ENCODE assay signal across 8 cellular contexts in genomic region chr16:1964506-1965471, GRCh38. TPM values are rescaled to one million over a fixed set of nuclear protein-coding genes. Genes with fewer than 3 reads are reported as not detected.
DNase-seq lines count a peak whose midpoint lies in the region; ATAC-seq and TF ChIP-seq lines count a peak whose summit lies in the region.

Gene RPS2, minus strand, starts transcription at chr16:1964826. Its CDS starts 201 bp downstream, at chr16:1964625.

- peak within 1 kb of the TSS; percentile 9 for H2BK15ac ChIP-seq in neuronal stem cell (ENCODE audit: low read length)

- no peaks in the 10 kb centered on the region for H3K4me1 ChIP-seq in foreskin keratinocyte
- H3K4me1 ChIP-seq in neuronal stem cell (ENCODE audit: control insufficient read depth in 2 of 2, insufficient read depth in 1 of 2, low read depth in 1 of 2, low read length in 2 of 2) = peaks cover 14 to 15% of the 10 kb centered on the region in 2 donors

- POLR2A ChIA-PET in HEK293T (lab: Yijun Ruan, JAX) = interaction anchor here (0.6 to 4.6 kb wide), 74 partner anchors 9 to 267 kb away, joined by 3 to 95 read pairs (median 5); partner anchors contain the start of genes FAHD1, GFER, HAGH and MAPK8IP3

- H3K18ac ChIP-seq in neuronal stem cell (ENCODE audit: low read length) = peak within 1 kb of the TSS; percentile 94

- H2BK12ac ChIP-seq in neuronal stem cell (ENCODE audit: low read length) = no peak within 1 kb of the TSS

- H3K27me3 ChIP-seq in foreskin keratinocyte = no peaks in the 10 kb centered on the region
- no peaks in the 10 kb centered on the region for H3K27me3 ChIP-seq in neuronal stem cell (ENCODE audit: control insufficient read depth in 3 of 3, insufficient read depth in 3 of 3, low read depth in 1 of 3, low read length in 3 of 3)

- peaks cover 14% of the 10 kb centered on the region for H3K79me1 ChIP-seq in neuronal stem cell (ENCODE audit: low read depth, low read length)

- H3K4ac ChIP-seq in neuronal stem cell (ENCODE audit: low read length) = peak within 1 kb of the TSS; percentile 44

- H2BK120ac ChIP-seq in neuronal stem cell (ENCODE audit: low read depth, low read length) = peak within 1 kb of the TSS; percentile 64

- H2AFZ ChIP-seq in neuronal stem cell (ENCODE audit: low read length) = peak within 1 kb of the TSS; percentile 90

- peak within 1 kb of the TSS; percentile 88 for H3K4me2 ChIP-seq in neuronal stem cell (ENCODE audit: insufficient read depth, low read length, poor library complexity, severe bottlenecking)

- H3K9ac ChIP-seq in neuronal stem cell (ENCODE audit: low read depth, low read length, poor library complexity) = peak within 1 kb of the TSS; percentile 94

- H3K14ac ChIP-seq in neuronal stem cell (ENCODE audit: low read length) = no peak within 1 kb of the TSS

- H3K27ac ChIP-seq in foreskin keratinocyte = peak within 1 kb of the TSS; percentile 96
- peak within 1 kb of the TSS; percentile 58 for H3K27ac ChIP-seq in neuronal stem cell (replicated peaks; ENCODE audit: low read length)

- H2AK5ac ChIP-seq in neuronal stem cell (ENCODE audit: low read depth, low read length) = peak within 1 kb of the TSS; percentile 98

- peak within 1 kb of the TSS; percentile 98 for H3K23ac ChIP-seq in neuronal stem cell (ENCODE audit: low read depth, low read length, poor library complexity)

- H3K4me3 ChIP-seq in neuronal stem cell (ENCODE audit: low read length in 2 of 2) = peak within 1 kb of the TSS; percentile 87 to 96

- H3K9me3 ChIP-seq in neuronal stem cell (replicated peaks in 1 of 2; ENCODE audit: control insufficient read depth in 2 of 2, insufficient read depth in 1 of 2, low read depth in 1 of 2, low read length in 2 of 2) = no peaks in the 10 kb centered on the region

- peak; percentile 1 for TF ChIP-seq CTCF in foreskin keratinocyte (conservative IDR thresholded peaks at IDR 0.05)
- TF ChIP-seq CTCF in subcutaneous adipose tissue (IDR thresholded peaks at IDR 0.05; ENCODE audit: low read depth) = no peak

- no peak within 1 kb of the TSS for H4K91ac ChIP-seq in neuronal stem cell (ENCODE audit: low read depth, low read length, poor library complexity)

- no CpG with 5 or more reads among the region's 104 CpGs for WGBS in neuronal stem cell (ENCODE audit: extremely low coverage in 2 of 2, insufficient read length in 2 of 2, insufficient replicate concordance in 1 of 2), 2 donors

- CTCF ChIA-PET in HEK293T (lab: Yijun Ruan, JAX) = interaction anchor here (1.4 kb wide), 1 partner anchor 24 kb away, joined by 7 read pairs; no protein-coding TSS in a partner anchor

- peak within 1 kb of the TSS; percentile 88 for H2BK5ac ChIP-seq in neuronal stem cell (ENCODE audit: low read length)

- ATAC-seq in foreskin keratinocyte = peak; percentile 81

- H3K36me3 ChIP-seq in neuronal stem cell (replicated peaks in 1 of 2; ENCODE audit: control insufficient read depth in 2 of 2, insufficient read depth in 2 of 2, low read length in 2 of 2) = peaks cover 18 to 36% of the 10 kb centered on the region in 2 donors

- DNase-seq in GDM1 (lab: John Stamatoyannopoulos, UW) (peak; percentile 96), HEK293T (ENCODE audit: extremely low spot score) (peak; percentile 100), MV-4-11 (lab: John Stamatoyannopoulos, UW) (peak; percentile 96), SK-MEL-5 (ENCODE audit: low read depth, low spot score) (peak; percentile 97), foreskin keratinocyte (peak; percentile 85 to 93), neuronal stem cell (ENCODE audit: low spot score) (peak; percentile 97)
- DNase-seq in activated naive CD4-positive, alpha-beta T cell treated with Interleukin-2 at 50 U/mL for 16 hours = peak; percentile 99

- no peak within 1 kb of the TSS for H4K8ac ChIP-seq in neuronal stem cell (ENCODE audit: low read depth, low read length)

- in situ Hi-C loops in SK-MEL-5 (cut with HindIII; ENCODE audit: low pct_unique_long_range_greater_than_20kb, low sequenced_read_pairs) = no loop called here

TF ChIP-seq in HEK293T, 16 proteins besides CTCF, POLR2A, EP300 and RAD21:
- TF ChIP-seq SP1 (IDR thresholded peaks at IDR 0.05) (no peak), SUZ12 (IDR thresholded peaks at IDR 0.05) (no peak), FOXK2 (IDR thresholded peaks at IDR 0.05) (no peak), NFRKB (IDR thresholded peaks at IDR 0.05) (peak; percentile 73), CTBP1 (IDR thresholded peaks at IDR 0.05; ENCODE audit: borderline replicate concordance) (peak; percentile 29; the same call in 1 of the 2 replicates), FOXM1 (IDR thresholded peaks at IDR 0.05; ENCODE audit: borderline replicate concordance) (peak; percentile 87; the same call in 1 of the 2 replicates), BHLHE40 (IDR thresholded peaks at IDR 0.05; ENCODE audit: borderline replicate concordance) (no peak), FOXA1 (IDR thresholded peaks at IDR 0.05) (no peak), LEF1 (IDR thresholded peaks at IDR 0.05; ENCODE audit: borderline replicate concordance) (no peak), L3MBTL2 (conservative IDR thresholded peaks at IDR 0.05) (peak; percentile 60), ARNT (IDR thresholded peaks at IDR 0.05) (peak; percentile 52), TARDBP (IDR thresholded peaks at IDR 0.05) (no peak), ELF4 (IDR thresholded peaks at IDR 0.05) (peak; percentile 98), HDGF (IDR thresholded peaks at IDR 0.05; ENCODE audit: borderline replicate concordance) (no peak)
- TF ChIP-seq, protein P1, sequence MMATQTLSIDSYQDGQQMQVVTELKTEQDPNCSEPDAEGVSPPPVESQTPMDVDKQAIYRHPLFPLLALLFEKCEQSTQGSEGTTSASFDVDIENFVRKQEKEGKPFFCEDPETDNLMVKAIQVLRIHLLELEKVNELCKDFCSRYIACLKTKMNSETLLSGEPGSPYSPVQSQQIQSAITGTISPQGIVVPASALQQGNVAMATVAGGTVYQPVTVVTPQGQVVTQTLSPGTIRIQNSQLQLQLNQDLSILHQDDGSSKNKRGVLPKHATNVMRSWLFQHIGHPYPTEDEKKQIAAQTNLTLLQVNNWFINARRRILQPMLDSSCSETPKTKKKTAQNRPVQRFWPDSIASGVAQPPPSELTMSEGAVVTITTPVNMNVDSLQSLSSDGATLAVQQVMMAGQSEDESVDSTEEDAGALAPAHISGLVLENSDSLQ (IDR thresholded peaks at IDR 0.05) = no peak

RNA-seq across cellular contexts. Expression of gene RPS2, which starts in this region (rescaled TPM):
- 2,672 and 2,687 TPM in 2 replicates for total RNA-seq in SK-MEL-5 (2014; rRNA removed; shearing (Covaris generic))
- 4,026 and 4,911 TPM in 2 replicates for polyA plus RNA-seq in SK-MEL-5 (2015; cell fraction: cytosol; rRNA removed)
- 1,120 and 1,134 TPM in 2 replicates for polyA plus RNA-seq in SK-MEL-5 (2015; cell fraction: nucleus; rRNA removed)
- total RNA-seq in foreskin keratinocyte (4,323 and 4,992 TPM in 2 replicates), subcutaneous adipose tissue (1,000 to 10,000 TPM; 1,492 to 1,850 (median 1,797) TPM)
- 6,371 and 7,303 TPM in 2 replicates for polyA plus RNA-seq in foreskin keratinocyte
- polyA plus RNA-seq in neuronal stem cell (2013, experiment 1 of 2) = 7,109 TPM
- polyA plus RNA-seq in neuronal stem cell (2013, experiment 2 of 2) = 6,979 TPM

Comparison
In these comparisons a context has a peak if more than half of its experiments do, and no peak if none do; other contexts are left out.
1. Peak in every context shown above with its lines: DNase-seq, ATAC-seq, H3K4me3 ChIP-seq and H3K27ac ChIP-seq.